In the genomic region with DNA sequence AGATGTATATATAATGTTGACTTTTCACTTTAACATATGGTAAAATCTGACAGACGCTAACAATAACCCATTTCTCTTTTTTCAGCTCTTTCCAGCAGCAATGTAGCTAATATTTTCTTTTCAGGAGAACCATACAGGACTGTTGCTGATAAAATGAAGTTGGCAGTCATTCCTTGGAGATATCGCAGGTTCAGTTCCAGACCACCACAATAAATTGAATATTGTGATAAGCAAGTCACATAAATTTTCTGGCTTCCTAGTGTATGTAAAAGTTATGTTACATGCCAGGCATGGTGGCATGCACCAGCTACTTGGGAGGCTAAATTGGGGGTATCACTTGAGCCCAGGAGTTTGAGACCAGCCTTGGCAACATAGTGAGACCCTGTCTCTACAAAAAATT, we compare ENCODE assay signal across 29 cellular contexts. TPM values are rescaled to one million over a fixed set of nuclear protein-coding genes. Genes with fewer than 3 reads are reported as not detected.
"Had no signal": no experiment of that assay in that cellular context is flagged by ENCODE, and none has a peak within 500 bp of the region (broad histone marks: within the 10 kb centered on the region; RNA-seq: fewer than 3 reads in every experiment).

No MANE protein-coding gene starts in this region.

- DNase-seq: natural killer cell; occipital lobe; ovary; posterior cingulate gyrus; psoas muscle; right cardiac atrium; right lobe of liver; sigmoid colon; small intestine; stimulated activated CD4-positive, alpha-beta T cell treated with anti-CD3 and anti-CD28 coated beads, Interleukin-15, amount 100 ng/mL, for 24 hours; stimulated activated CD4-positive, alpha-beta T cell treated with anti-CD3 and anti-CD28 coated beads, Interleukin-2, amount 100 ng/mL, for 24 hours; stimulated activated CD4-positive, alpha-beta T cell treated with anti-CD3 and anti-CD28 coated beads, Interleukin-2, amount 100 ng/mL, for 48 hours; stimulated activated CD4-positive, alpha-beta T cell treated with anti-CD3 and anti-CD28 coated beads, Interleukin-4, amount 100 ng/mL, for 24 hours; stimulated activated naive B cell treated with anti-CD40 and anti-IgM and Interleukin-4, amounts not matched to agents 10 μg/mL and 1 μg/mL and 100 μg/mL, for 72 hours; stimulated activated naive CD4-positive, alpha-beta T cell treated with Interleukin-2 at 50 U/mL for 16 hours; substantia nigra; testis; tibial artery; transverse colon; upper lobe of right lung had no signal

- H3K9me3 ChIP-seq: ovary, psoas muscle, right lobe of liver, sigmoid colon, suprapubic skin, testis, tibial artery, transverse colon, upper lobe of right lung, vagina had no signal

- H3K36me3 Mint-ChIP-seq: natural killer cell; neural progenitor cell; stimulated activated effector memory CD8-positive, alpha-beta T cell treated with anti-CD3 and anti-CD28 coated beads, Interleukin-12 subunit alpha, Interleukin-12 subunit beta, amount 100 ng/mL, for 72 hours; stimulated activated naive B cell treated with anti-CD40 and anti-IgM and Interleukin-4, amounts not matched to agents 10 μg/mL and 1 μg/mL and 100 μg/mL, for 72 hours; type B pancreatic cell had no signal

- H3K4me3 ChIP-seq: neural progenitor cell, ovary, psoas muscle, right lobe of liver, sigmoid colon, suprapubic skin, testis, tibial artery, transverse colon, upper lobe of right lung, vagina had no signal

- FAIRE-seq: small intestine had no signal

- H3K4me3 Mint-ChIP-seq: natural killer cell; nephron; neural progenitor cell; stimulated activated effector memory CD8-positive, alpha-beta T cell treated with anti-CD3 and anti-CD28 coated beads, Interleukin-12 subunit alpha, Interleukin-12 subunit beta, amount 100 ng/mL, for 72 hours; stimulated activated naive B cell treated with anti-CD40 and anti-IgM and Interleukin-4, amounts not matched to agents 10 μg/mL and 1 μg/mL and 100 μg/mL, for 72 hours; stimulated activated naive CD8-positive, alpha-beta T cell treated with anti-CD3 and anti-CD28 coated beads, Interleukin-15, Interleukin-2, amounts not matched to agents 100 ng/mL and 50 ng/mL, for 24 hours; type B pancreatic cell had no signal

- H3K79me2 ChIP-seq: parathyroid adenoma had no signal

- H3K4me2 ChIP-seq: neural progenitor cell had no signal

- H3K27ac ChIP-seq: neural progenitor cell, ovary, parathyroid adenoma, psoas muscle, right lobe of liver, sigmoid colon, suprapubic skin, testis, tibial artery, transverse colon, upper lobe of right lung, vagina had no signal

- H3K27ac Mint-ChIP-seq: natural killer cell; neural progenitor cell; stimulated activated effector memory CD8-positive, alpha-beta T cell treated with anti-CD3 and anti-CD28 coated beads, Interleukin-12 subunit alpha, Interleukin-12 subunit beta, amount 100 ng/mL, for 72 hours; stimulated activated naive B cell treated with anti-CD40 and anti-IgM and Interleukin-4, amounts not matched to agents 10 μg/mL and 1 μg/mL and 100 μg/mL, for 72 hours; stimulated activated naive CD8-positive, alpha-beta T cell treated with anti-CD3 and anti-CD28 coated beads, Interleukin-15, Interleukin-2, amounts not matched to agents 100 ng/mL and 50 ng/mL, for 24 hours; type B pancreatic cell had no signal

- H3K36me3 ChIP-seq: neural progenitor cell, ovary, right lobe of liver, sigmoid colon, suprapubic skin, tibial artery, transverse colon, upper lobe of right lung, vagina had no signal

- H2AFZ ChIP-seq: neural progenitor cell, parathyroid adenoma had no signal

- H3K27me3 Mint-ChIP-seq: progenitor cell of endocrine pancreas, type B pancreatic cell had no signal

- H3K9me3 Mint-ChIP-seq: natural killer cell; nephron; neural progenitor cell; stimulated activated effector memory CD8-positive, alpha-beta T cell treated with anti-CD3 and anti-CD28 coated beads, Interleukin-12 subunit alpha, Interleukin-12 subunit beta, amount 100 ng/mL, for 72 hours; stimulated activated naive B cell treated with anti-CD40 and anti-IgM and Interleukin-4, amounts not matched to agents 10 μg/mL and 1 μg/mL and 100 μg/mL, for 72 hours; stimulated activated naive CD8-positive, alpha-beta T cell treated with anti-CD3 and anti-CD28 coated beads, Interleukin-15, Interleukin-2, amounts not matched to agents 100 ng/mL and 50 ng/mL, for 24 hours; type B pancreatic cell had no signal

- ATAC-seq: natural killer cell; psoas muscle; right cardiac atrium; right lobe of liver; stimulated activated effector memory CD8-positive, alpha-beta T cell treated with anti-CD3 and anti-CD28 coated beads, Interleukin-12 subunit alpha, Interleukin-12 subunit beta, amount 100 ng/mL, for 72 hours; stimulated activated naive B cell treated with anti-CD40 and anti-IgM and Interleukin-4, amounts not matched to agents 10 μg/mL and 1 μg/mL and 100 μg/mL, for 72 hours; upper lobe of right lung had no signal

- H3K27me3 ChIP-seq: neural progenitor cell, ovary, right lobe of liver, sigmoid colon, suprapubic skin, testis, tibial artery, transverse colon, upper lobe of right lung, vagina had no signal

- H3K4me1 Mint-ChIP-seq: natural killer cell; stimulated activated effector memory CD8-positive, alpha-beta T cell treated with anti-CD3 and anti-CD28 coated beads, Interleukin-12 subunit alpha, Interleukin-12 subunit beta, amount 100 ng/mL, for 72 hours had no signal

- H3K9ac ChIP-seq: neural progenitor cell, parathyroid adenoma had no signal

- H3K4me1 ChIP-seq: neural progenitor cell, parathyroid adenoma, psoas muscle, sigmoid colon, suprapubic skin, transverse colon, vagina had no signal

RNA-seq across cellular contexts. Expression of a gene that starts 31.9 kb away (rescaled TPM):
- total RNA-seq: natural killer cell had no signal
